In the genomic region with DNA sequence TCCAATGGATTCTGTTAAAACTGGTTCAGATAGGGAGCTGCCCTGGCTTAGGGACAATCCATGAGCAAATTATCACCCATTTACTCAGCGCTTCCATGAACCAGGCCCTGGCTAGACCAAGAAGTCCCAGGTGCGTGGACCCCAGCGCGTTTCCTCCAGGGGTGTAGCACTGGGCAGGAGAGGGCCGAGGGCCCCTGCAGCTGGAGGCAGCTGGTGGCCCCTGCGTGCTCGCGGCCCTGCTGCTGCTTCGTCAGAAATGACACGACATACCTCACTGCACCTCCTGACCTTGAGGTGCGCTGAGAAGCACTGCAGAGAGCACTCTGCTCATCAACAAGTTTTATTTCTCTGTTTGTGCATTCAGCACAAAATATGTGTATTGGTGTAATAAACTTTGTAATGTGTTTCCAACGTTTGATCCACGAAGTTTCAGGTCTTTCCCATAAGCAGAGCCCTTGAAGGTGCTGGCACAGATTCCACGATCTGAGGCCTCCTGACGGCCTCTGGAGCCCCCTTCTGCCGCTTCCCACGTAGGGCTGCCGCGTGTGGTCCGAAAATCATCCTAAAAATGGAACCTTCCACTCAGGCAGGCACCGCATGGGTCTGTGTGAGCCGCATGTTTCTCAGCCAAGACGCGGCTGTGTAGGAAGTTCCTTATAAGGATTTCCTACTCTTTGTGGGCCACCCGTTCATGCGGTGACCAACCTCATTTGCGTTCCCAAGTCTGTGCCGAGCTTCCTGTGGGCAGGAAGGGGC, we compare ENCODE assay signal across 1 cellular context.
TF ChIP-seq lines count a peak whose summit lies in the region.

No MANE protein-coding gene starts in this region.

TF ChIP-seq in HepG2, 621 proteins besides CTCF, POLR2A, EP300 and RAD21 (continued from another document and continues in another):
- TF ChIP-seq, protein P1, sequence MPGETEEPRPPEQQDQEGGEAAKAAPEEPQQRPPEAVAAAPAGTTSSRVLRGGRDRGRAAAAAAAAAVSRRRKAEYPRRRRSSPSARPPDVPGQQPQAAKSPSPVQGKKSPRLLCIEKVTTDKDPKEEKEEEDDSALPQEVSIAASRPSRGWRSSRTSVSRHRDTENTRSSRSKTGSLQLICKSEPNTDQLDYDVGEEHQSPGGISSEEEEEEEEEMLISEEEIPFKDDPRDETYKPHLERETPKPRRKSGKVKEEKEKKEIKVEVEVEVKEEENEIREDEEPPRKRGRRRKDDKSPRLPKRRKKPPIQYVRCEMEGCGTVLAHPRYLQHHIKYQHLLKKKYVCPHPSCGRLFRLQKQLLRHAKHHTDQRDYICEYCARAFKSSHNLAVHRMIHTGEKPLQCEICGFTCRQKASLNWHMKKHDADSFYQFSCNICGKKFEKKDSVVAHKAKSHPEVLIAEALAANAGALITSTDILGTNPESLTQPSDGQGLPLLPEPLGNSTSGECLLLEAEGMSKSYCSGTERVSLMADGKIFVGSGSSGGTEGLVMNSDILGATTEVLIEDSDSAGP (CRISPR knock-in tag; IDR thresholded peaks at IDR 0.05; ENCODE audit: borderline replicate concordance): peak; percentile 54; the same call in 1 of the 2 replicates
- no peak for TF ChIP-seq JUN (CRISPR knock-in tag; IDR thresholded peaks at IDR 0.05)
- TF ChIP-seq THAP11 (CRISPR knock-in tag; IDR thresholded peaks at IDR 0.05): no peak
- TF ChIP-seq, protein P2, sequence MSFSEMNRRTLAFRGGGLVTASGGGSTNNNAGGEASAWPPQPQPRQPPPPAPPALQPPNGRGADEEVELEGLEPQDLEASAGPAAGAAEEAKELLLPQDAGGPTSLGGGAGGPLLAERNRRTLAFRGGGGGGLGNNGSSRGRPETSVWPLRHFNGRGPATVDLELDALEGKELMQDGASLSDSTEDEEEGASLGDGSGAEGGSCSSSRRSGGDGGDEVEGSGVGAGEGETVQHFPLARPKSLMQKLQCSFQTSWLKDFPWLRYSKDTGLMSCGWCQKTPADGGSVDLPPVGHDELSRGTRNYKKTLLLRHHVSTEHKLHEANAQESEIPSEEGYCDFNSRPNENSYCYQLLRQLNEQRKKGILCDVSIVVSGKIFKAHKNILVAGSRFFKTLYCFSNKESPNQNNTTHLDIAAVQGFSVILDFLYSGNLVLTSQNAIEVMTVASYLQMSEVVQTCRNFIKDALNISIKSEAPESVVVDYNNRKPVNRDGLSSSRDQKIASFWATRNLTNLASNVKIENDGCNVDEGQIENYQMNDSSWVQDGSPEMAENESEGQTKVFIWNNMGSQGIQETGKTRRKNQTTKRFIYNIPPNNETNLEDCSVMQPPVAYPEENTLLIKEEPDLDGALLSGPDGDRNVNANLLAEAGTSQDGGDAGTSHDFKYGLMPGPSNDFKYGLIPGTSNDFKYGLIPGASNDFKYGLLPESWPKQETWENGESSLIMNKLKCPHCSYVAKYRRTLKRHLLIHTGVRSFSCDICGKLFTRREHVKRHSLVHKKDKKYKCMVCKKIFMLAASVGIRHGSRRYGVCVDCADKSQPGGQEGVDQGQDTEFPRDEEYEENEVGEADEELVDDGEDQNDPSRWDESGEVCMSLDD (CRISPR knock-in tag; IDR thresholded peaks at IDR 0.05; ENCODE audit: borderline replicate concordance): no peak
- no peak for TF ChIP-seq CCAR2 (optimal IDR thresholded peaks at IDR 0.05; ENCODE audit: low read depth, low read length)
- 0 out of 2 replicates have a peak, but pooled peaks have one; percentile 37 for TF ChIP-seq ZNF547 (CRISPR knock-in tag; IDR thresholded peaks at IDR 0.05)
- no peak for TF ChIP-seq ESRRA (CRISPR knock-in tag; IDR thresholded peaks at IDR 0.05; ENCODE audit: low read depth)
- TF ChIP-seq KDM5B (CRISPR knock-in tag; IDR thresholded peaks at IDR 0.05; ENCODE audit: borderline replicate concordance): no peak; the same call in 1 of the 2 replicates
- TF ChIP-seq HNF4G (IDR thresholded peaks at IDR 0.05; ENCODE audit: borderline replicate concordance, low read depth, low read length): no peak
- TF ChIP-seq HNF4G (CRISPR knock-in tag; IDR thresholded peaks at IDR 0.05; ENCODE audit: borderline replicate concordance, low read depth): no peak
- peak; percentile 51 for TF ChIP-seq XRCC5 (optimal IDR thresholded peaks at IDR 0.05; ENCODE audit: low read length)
- TF ChIP-seq NFIB (CRISPR knock-in tag; IDR thresholded peaks at IDR 0.05; ENCODE audit: borderline replicate concordance): no peak
- TF ChIP-seq ZZZ3 (CRISPR knock-in tag; IDR thresholded peaks at IDR 0.05; ENCODE audit: borderline replicate concordance): no peak
- TF ChIP-seq NR1H2 (CRISPR knock-in tag; IDR thresholded peaks at IDR 0.05; ENCODE audit: borderline replicate concordance, low read depth): no peak
- TF ChIP-seq, protein P3, sequence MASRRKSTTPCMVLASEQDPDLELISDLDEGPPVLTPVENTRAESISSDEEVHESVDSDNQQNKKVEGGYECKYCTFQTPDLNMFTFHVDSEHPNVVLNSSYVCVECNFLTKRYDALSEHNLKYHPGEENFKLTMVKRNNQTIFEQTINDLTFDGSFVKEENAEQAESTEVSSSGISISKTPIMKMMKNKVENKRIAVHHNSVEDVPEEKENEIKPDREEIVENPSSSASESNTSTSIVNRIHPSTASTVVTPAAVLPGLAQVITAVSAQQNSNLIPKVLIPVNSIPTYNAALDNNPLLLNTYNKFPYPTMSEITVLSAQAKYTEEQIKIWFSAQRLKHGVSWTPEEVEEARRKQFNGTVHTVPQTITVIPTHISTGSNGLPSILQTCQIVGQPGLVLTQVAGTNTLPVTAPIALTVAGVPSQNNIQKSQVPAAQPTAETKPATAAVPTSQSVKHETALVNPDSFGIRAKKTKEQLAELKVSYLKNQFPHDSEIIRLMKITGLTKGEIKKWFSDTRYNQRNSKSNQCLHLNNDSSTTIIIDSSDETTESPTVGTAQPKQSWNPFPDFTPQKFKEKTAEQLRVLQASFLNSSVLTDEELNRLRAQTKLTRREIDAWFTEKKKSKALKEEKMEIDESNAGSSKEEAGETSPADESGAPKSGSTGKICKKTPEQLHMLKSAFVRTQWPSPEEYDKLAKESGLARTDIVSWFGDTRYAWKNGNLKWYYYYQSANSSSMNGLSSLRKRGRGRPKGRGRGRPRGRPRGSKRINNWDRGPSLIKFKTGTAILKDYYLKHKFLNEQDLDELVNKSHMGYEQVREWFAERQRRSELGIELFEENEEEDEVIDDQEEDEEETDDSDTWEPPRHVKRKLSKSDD (CRISPR knock-in tag; IDR thresholded peaks at IDR 0.05; ENCODE audit: low read depth): 0 out of 2 replicates have a peak, but pooled peaks have one; percentile 15
- TF ChIP-seq, protein P4, sequence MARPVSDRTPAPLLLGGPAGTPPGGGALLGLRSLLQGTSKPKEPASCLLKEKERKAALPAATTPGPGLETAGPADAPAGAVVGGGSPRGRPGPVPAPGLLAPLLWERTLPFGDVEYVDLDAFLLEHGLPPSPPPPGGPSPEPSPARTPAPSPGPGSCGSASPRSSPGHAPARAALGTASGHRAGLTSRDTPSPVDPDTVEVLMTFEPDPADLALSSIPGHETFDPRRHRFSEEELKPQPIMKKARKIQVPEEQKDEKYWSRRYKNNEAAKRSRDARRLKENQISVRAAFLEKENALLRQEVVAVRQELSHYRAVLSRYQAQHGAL (CRISPR knock-in tag; IDR thresholded peaks at IDR 0.05; ENCODE audit: not compliant biosample characterization): no peak
- no peak for TF ChIP-seq PAF1 (CRISPR knock-in tag; IDR thresholded peaks at IDR 0.05)
- TF ChIP-seq, protein P5, sequence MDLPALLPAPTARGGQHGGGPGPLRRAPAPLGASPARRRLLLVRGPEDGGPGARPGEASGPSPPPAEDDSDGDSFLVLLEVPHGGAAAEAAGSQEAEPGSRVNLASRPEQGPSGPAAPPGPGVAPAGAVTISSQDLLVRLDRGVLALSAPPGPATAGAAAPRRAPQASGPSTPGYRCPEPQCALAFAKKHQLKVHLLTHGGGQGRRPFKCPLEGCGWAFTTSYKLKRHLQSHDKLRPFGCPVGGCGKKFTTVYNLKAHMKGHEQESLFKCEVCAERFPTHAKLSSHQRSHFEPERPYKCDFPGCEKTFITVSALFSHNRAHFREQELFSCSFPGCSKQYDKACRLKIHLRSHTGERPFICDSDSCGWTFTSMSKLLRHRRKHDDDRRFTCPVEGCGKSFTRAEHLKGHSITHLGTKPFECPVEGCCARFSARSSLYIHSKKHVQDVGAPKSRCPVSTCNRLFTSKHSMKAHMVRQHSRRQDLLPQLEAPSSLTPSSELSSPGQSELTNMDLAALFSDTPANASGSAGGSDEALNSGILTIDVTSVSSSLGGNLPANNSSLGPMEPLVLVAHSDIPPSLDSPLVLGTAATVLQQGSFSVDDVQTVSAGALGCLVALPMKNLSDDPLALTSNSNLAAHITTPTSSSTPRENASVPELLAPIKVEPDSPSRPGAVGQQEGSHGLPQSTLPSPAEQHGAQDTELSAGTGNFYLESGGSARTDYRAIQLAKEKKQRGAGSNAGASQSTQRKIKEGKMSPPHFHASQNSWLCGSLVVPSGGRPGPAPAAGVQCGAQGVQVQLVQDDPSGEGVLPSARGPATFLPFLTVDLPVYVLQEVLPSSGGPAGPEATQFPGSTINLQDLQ (CRISPR knock-in tag; IDR thresholded peaks at IDR 0.05): no peak
- TF ChIP-seq ZNF329 (CRISPR knock-in tag; IDR thresholded peaks at IDR 0.05; ENCODE audit: low read depth): no peak
- 0 out of 2 replicates have a peak, but pooled peaks have one; percentile 11 for TF ChIP-seq BCL6 (CRISPR knock-in tag; IDR thresholded peaks at IDR 0.05)
- no peak for TF ChIP-seq SETDB1 (CRISPR knock-in tag; IDR thresholded peaks at IDR 0.05; ENCODE audit: borderline replicate concordance)
- TF ChIP-seq ZNF34 (CRISPR knock-in tag; IDR thresholded peaks at IDR 0.05; ENCODE audit: borderline replicate concordance): no peak
- no peak for TF ChIP-seq HOXD1 (CRISPR knock-in tag; IDR thresholded peaks at IDR 0.05)
- no peak for TF ChIP-seq ZNF720 (CRISPR knock-in tag; IDR thresholded peaks at IDR 0.05)
- no peak for TF ChIP-seq IKZF1 (IDR thresholded peaks at IDR 0.05)
- TF ChIP-seq, protein P6, sequence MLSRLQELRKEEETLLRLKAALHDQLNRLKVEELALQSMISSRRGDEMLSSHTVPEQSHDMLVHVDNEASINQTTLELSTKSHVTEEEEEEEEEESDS (CRISPR knock-in tag; IDR thresholded peaks at IDR 0.05; ENCODE audit: borderline replicate concordance): no peak
- no peak for TF ChIP-seq FLYWCH1 (CRISPR knock-in tag; IDR thresholded peaks at IDR 0.05)
- TF ChIP-seq KLF13 (CRISPR knock-in tag; IDR thresholded peaks at IDR 0.05): no peak
- TF ChIP-seq, protein P7, sequence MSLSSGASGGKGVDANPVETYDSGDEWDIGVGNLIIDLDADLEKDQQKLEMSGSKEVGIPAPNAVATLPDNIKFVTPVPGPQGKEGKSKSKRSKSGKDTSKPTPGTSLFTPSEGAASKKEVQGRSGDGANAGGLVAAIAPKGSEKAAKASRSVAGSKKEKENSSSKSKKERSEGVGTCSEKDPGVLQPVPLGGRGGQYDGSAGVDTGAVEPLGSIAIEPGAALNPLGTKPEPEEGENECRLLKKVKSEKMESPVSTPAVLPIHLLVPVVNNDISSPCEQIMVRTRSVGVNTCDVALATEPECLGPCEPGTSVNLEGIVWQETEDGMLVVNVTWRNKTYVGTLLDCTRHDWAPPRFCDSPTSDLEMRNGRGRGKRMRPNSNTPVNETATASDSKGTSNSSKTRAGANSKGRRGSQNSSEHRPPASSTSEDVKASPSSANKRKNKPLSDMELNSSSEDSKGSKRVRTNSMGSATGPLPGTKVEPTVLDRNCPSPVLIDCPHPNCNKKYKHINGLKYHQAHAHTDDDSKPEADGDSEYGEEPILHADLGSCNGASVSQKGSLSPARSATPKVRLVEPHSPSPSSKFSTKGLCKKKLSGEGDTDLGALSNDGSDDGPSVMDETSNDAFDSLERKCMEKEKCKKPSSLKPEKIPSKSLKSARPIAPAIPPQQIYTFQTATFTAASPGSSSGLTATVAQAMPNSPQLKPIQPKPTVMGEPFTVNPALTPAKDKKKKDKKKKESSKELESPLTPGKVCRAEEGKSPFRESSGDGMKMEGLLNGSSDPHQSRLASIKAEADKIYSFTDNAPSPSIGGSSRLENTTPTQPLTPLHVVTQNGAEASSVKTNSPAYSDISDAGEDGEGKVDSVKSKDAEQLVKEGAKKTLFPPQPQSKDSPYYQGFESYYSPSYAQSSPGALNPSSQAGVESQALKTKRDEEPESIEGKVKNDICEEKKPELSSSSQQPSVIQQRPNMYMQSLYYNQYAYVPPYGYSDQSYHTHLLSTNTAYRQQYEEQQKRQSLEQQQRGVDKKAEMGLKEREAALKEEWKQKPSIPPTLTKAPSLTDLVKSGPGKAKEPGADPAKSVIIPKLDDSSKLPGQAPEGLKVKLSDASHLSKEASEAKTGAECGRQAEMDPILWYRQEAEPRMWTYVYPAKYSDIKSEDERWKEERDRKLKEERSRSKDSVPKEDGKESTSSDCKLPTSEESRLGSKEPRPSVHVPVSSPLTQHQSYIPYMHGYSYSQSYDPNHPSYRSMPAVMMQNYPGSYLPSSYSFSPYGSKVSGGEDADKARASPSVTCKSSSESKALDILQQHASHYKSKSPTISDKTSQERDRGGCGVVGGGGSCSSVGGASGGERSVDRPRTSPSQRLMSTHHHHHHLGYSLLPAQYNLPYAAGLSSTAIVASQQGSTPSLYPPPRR (CRISPR knock-in tag; IDR thresholded peaks at IDR 0.05; ENCODE audit: borderline replicate concordance): no peak
- TF ChIP-seq, protein P8, sequence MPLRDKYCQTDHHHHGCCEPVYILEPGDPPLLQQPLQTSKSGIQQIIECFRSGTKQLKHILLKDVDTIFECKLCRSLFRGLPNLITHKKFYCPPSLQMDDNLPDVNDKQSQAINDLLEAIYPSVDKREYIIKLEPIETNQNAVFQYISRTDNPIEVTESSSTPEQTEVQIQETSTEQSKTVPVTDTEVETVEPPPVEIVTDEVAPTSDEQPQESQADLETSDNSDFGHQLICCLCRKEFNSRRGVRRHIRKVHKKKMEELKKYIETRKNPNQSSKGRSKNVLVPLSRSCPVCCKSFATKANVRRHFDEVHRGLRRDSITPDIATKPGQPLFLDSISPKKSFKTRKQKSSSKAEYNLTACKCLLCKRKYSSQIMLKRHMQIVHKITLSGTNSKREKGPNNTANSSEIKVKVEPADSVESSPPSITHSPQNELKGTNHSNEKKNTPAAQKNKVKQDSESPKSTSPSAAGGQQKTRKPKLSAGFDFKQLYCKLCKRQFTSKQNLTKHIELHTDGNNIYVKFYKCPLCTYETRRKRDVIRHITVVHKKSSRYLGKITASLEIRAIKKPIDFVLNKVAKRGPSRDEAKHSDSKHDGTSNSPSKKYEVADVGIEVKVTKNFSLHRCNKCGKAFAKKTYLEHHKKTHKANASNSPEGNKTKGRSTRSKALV (CRISPR knock-in tag; IDR thresholded peaks at IDR 0.05): no peak
- no peak for TF ChIP-seq RFX5 (IDR thresholded peaks at IDR 0.05; ENCODE audit: low read depth, low read length)
- TF ChIP-seq RBM39 (IDR thresholded peaks at IDR 0.05; ENCODE audit: low read depth, low read length, poor library complexity, severe bottlenecking): no peak
